ENCODE assay signal across 13 cellular contexts in the genomic region with DNA sequence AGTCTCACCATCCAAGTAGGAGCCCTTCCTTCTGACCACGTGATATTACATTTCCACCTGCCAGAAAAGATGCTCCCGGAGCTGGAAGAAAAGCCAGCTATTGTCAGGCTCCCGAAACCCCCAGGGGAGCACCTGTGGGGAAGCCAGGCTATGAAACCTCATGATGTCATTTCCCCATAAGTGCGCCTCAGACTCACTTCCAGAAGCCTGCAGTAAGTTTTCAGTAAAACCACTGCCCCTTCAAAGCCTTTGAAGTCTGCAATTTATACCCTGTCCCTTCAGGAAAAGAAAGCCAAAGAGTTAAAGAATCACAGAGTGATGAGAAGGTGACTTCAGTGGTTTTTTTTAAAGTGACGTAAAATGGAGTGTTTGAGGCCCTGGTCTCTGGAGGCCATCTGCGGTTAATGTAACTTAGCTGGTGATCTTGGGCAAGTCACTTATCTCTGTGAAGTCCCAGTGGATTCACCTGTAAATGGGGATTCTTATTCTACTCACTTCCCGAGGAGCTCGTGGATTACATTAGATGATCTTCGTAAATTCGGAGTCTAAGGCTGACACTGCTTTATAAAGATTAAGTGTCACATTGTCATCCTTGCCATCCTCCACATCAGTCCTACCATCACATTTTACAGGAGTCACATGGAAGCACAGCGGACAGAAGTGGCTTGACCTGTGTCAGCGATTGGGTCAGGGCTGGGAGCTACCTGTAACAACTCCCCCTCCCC. TPM values are rescaled to one million over a fixed set of nuclear protein-coding genes. Genes with fewer than 3 reads are reported as not detected.
DNase-seq lines count a peak whose midpoint lies in the region; ATAC-seq, FAIRE-seq and TF ChIP-seq lines count a peak whose summit lies in the region.
"Had no signal": no experiment of that assay in that cellular context is flagged by ENCODE, and none has a peak within 500 bp of the region (broad histone marks: within the 10 kb centered on the region; RNA-seq: fewer than 3 reads in every experiment).

No MANE protein-coding gene starts in this region.

- DNase-seq in activated naive CD4-positive, alpha-beta T cell treated with anti-CD3 and anti-CD28 coated beads, Interleukin-2, amount 50 U/mL, for 72 hours (ENCODE audit: low spot score in 2 of 2), result peak in 1 of 2 donors; percentile 29
- DNase-seq in activated naive CD4-positive, alpha-beta T cell treated with anti-CD3 and anti-CD28 coated beads, Interleukin-2, amount 50 U/mL, for 16 hours, result no peak
- DNase-seq in NCI-H345 (lab: John Stamatoyannopoulos, UW), result peak; percentile 24
- DNase-seq in D721Med (ENCODE audit: insufficient read length, low spot score), result no peak
- no peak for DNase-seq in inferior parietal cortex (ENCODE audit: extremely low spot score)
- no peak for DNase-seq in head of caudate nucleus
- DNase-seq in cerebellar nuclear complex (lab: John Stamatoyannopoulos, UW), result no peak
- DNase-seq: AML-193, KBM-7, midbrain had no signal

- no peak for TF ChIP-seq CTCF in D721Med (IDR thresholded peaks at IDR 0.05; ENCODE audit: insufficient read depth, missing control alignments)

- H3K27ac Mint-ChIP-seq in activated naive CD4-positive, alpha-beta T cell treated with anti-CD3 and anti-CD28 coated beads, Interleukin-2, amount 50 U/mL, for 72 hours, result no peak overlapping the region
- H3K27ac Mint-ChIP-seq: dendritic cell treated with granulocyte-macrophage colony-stimulating factor and Interleukin-4, amounts not matched to agents 40 ng/mL and 50 ng/mL, for 4 days had no signal

- no peak for FAIRE-seq in D721Med (lab: Jason Lieb, UNC)
- FAIRE-seq: TTC549 had no signal

- intact Hi-C loops in head of caudate nucleus (cut with DNase I), result loop anchor here (2.0 to 10.0 kb wide), 3 partner anchors 46 to 442 kb away; no protein-coding TSS in a partner anchor

- peaks cover 0 to 3% of the 10 kb centered on the region in 2 donors for H3K9me3 Mint-ChIP-seq in activated naive CD4-positive, alpha-beta T cell treated with anti-CD3 and anti-CD28 coated beads, Interleukin-2, amount 50 U/mL, for 72 hours
- H3K9me3 Mint-ChIP-seq: dendritic cell treated with granulocyte-macrophage colony-stimulating factor and Interleukin-4, amounts not matched to agents 40 ng/mL and 50 ng/mL, for 4 days had no signal

- peak; percentile 67 to 79 for ATAC-seq in activated naive CD4-positive, alpha-beta T cell treated with anti-CD3 and anti-CD28 coated beads, Interleukin-2, amount 50 U/mL, for 72 hours
- ATAC-seq in HG02840 (IDR thresholded peaks at IDR 0.05; ENCODE audit: low FRiP score, unreplicated experiment), result peak; percentile 75

- peaks cover 0 to 19% of the 10 kb centered on the region in 2 donors for H3K36me3 Mint-ChIP-seq in activated naive CD4-positive, alpha-beta T cell treated with anti-CD3 and anti-CD28 coated beads, Interleukin-2, amount 50 U/mL, for 72 hours

RNA-seq across cellular contexts. Expression of a gene that starts 2.6 kb away (rescaled TPM):
- total RNA-seq in activated naive CD4-positive, alpha-beta T cell treated with anti-CD3 and anti-CD28 coated beads, Interleukin-2, amount 50 U/mL, for 72 hours, result under 1 TPM in 1 of 2 donors, not detected in 1; 0.18 TPM
